ENCODE assay signal across 8 cellular contexts in genomic region chrX:129842510-129843208, GRCh38. TPM values are rescaled to one million over a fixed set of nuclear protein-coding genes. Genes with fewer than 3 reads are reported as not detected.
DNase-seq lines count a peak whose midpoint lies in the region; ATAC-seq and TF ChIP-seq lines count a peak whose summit lies in the region.

No MANE protein-coding gene starts in this region.

- no peaks in the 10 kb centered on the region for H3K9me3 Mint-ChIP-seq in activated naive CD4-positive, alpha-beta T cell treated with anti-CD3 and anti-CD28 coated beads, Interleukin-2, amount 50 U/mL, for 72 hours

- no peaks in the 10 kb centered on the region for H3K27me3 ChIP-seq in HL-60 (ENCODE audit: insufficient read depth, poor library complexity, severe bottlenecking)
- H3K27me3 ChIP-seq in gastrocnemius medialis: no peaks in the 10 kb centered on the region

- H3K36me3 ChIP-seq in gastrocnemius medialis: no peaks in the 10 kb centered on the region

- peaks cover 0 to 5% of the 10 kb centered on the region in 2 donors for H3K36me3 Mint-ChIP-seq in activated naive CD4-positive, alpha-beta T cell treated with anti-CD3 and anti-CD28 coated beads, Interleukin-2, amount 50 U/mL, for 72 hours

- TF ChIP-seq POLR2A in gastrocnemius medialis (IDR thresholded peaks at IDR 0.05): no peak

- H3K27ac ChIP-seq in HL-60 (replicated peaks) (no peak overlapping the region), gastrocnemius medialis (peak overlapping the region; percentile 76 to 89 (median 84))

- no peak for ATAC-seq in activated naive CD4-positive, alpha-beta T cell treated with anti-CD3 and anti-CD28 coated beads, Interleukin-2, amount 50 U/mL, for 72 hours
- ATAC-seq in gastrocnemius medialis (peak; percentile 43 to 46), HG02884 (IDR thresholded peaks at IDR 0.05; ENCODE audit: unreplicated experiment) (no peak)

- intact Hi-C loops in gastrocnemius medialis (cut with DNase I; ENCODE audit: low total_unique reads): loop anchor here (5.0 to 10.0 kb wide), 4 partner anchors 62 to 238 kb away; partner anchors contain the start of genes APLN, BCORL1 and UTP14A

- no peaks in the 10 kb centered on the region for H3K4me1 ChIP-seq in gastrocnemius medialis

- peak overlapping the region; percentile 85 to 93 for H3K27ac Mint-ChIP-seq in activated naive CD4-positive, alpha-beta T cell treated with anti-CD3 and anti-CD28 coated beads, Interleukin-2, amount 50 U/mL, for 72 hours

- DNase-seq in AG10803 (ENCODE audit: low read depth) (peak; percentile 59), HL-60 (ENCODE audit: low read depth in 1 of 2, low spot score in 1 of 2) (no peak), gastrocnemius medialis (peak in 1 of 2 donors; percentile 18), T-helper 9 cell (no peak), GM10266 (ENCODE audit: extremely low spot score) (no peak)
- DNase-seq in activated naive CD4-positive, alpha-beta T cell treated with anti-CD3 and anti-CD28 coated beads, Interleukin-2, amount 50 U/mL, for 72 hours (ENCODE audit: low spot score in 2 of 2): no peak

- H3K4me3 ChIP-seq in AG10803 (ENCODE audit: low read length): peak overlapping the region; percentile 74
- peak overlapping the region; percentile 88 for H3K4me3 ChIP-seq in HL-60 (replicated peaks; ENCODE audit: insufficient read depth, low read length)
- H3K4me3 ChIP-seq in iPS-11a (ENCODE audit: low read depth, low read length): peak overlapping the region; percentile 57
- peak overlapping the region; percentile 68 to 77 (median 72) for H3K4me3 ChIP-seq in gastrocnemius medialis

- in situ Hi-C loops in gastrocnemius medialis (cut with MboI; ENCODE audit: low sequenced_read_pairs in 4 of 4): loop anchor here in 2 of 4 donors (25.0 kb wide), 2 partner anchors 205 to 230 kb away; no protein-coding TSS in a partner anchor

- no peak for TF ChIP-seq CTCF in AG10803 (conservative IDR thresholded peaks at IDR 0.05; ENCODE audit: low read length)
- TF ChIP-seq CTCF in HL-60 (IDR thresholded peaks at IDR 0.05; ENCODE audit: insufficient read depth, low read length): no peak
- TF ChIP-seq CTCF in gastrocnemius medialis (IDR thresholded peaks at IDR 0.05 in 4 of 5, conservative IDR thresholded peaks at IDR 0.05 in 1 of 5): no peak
- TF ChIP-seq CTCF in GM10266 (IDR thresholded peaks at IDR 0.05; ENCODE audit: control insufficient read depth, insufficient read depth, low read depth, missing control alignments): no peak

- H3K9me3 ChIP-seq in gastrocnemius medialis: no peaks in the 10 kb centered on the region

RNA-seq across cellular contexts. Expression of gene ZDHHC9, which starts 1.0 kb away (rescaled TPM):
- 10 to 100 TPM in 1 of 2 donors, 1 to 10 TPM in 1; 5.8 to 18.5 TPM for total RNA-seq in activated naive CD4-positive, alpha-beta T cell treated with anti-CD3 and anti-CD28 coated beads, Interleukin-2, amount 50 U/mL, for 72 hours
- total RNA-seq in gastrocnemius medialis: 10 to 100 TPM in 3 of 4 donors, 1 to 10 TPM in 1; 7.9 to 25.3 (median 14.7) TPM

Comparison
In these comparisons a context has a peak if more than half of its experiments do, and no peak if none do; other contexts are left out.
1. ATAC-seq: peak in gastrocnemius medialis (2 of 2); none in activated naive CD4-positive, alpha-beta T cell treated with anti-CD3 and anti-CD28 coated beads, Interleukin-2, amount 50 U/mL, for 72 hours (0 of 2) and HG02884 (single experiment).
2. Peak in every context shown above with its lines, with median percentiles within 50 percentile points of each other: H3K4me3 ChIP-seq.